Comparison of ENCODE assay signal across 1 cellular context in the genomic region with DNA sequence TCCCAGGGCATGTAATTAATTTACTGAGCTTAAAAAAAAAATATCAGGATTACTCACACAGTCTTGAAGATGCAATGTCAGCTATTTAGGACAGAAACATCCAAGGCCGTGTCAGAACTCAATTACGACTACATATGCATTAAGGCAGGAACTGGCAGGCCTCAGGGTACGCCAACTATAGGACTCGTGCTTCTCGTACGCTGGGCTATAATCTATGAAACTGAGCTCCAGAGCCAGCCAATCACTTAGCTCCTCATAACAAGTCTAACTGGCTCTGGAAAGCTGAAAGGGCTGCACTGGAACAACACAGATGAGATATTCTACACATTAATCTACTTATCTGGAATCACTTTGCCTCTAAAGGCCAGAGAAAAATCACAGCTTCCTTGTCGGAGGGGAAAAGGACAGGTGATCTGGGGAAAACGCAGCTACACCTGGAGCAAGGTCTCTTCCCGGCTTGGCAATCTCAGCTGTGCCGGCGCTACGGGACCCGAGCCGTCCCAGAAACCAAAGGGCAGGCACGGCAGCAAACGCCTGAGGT.
TF ChIP-seq lines count a peak whose summit lies in the region.

No MANE protein-coding gene starts in this region.

TF ChIP-seq in HepG2, 621 proteins besides CTCF, POLR2A, EP300 and RAD21 (continues in another document):
- TF ChIP-seq SETDB1 (CRISPR knock-in tag; IDR thresholded peaks at IDR 0.05; ENCODE audit: borderline replicate concordance) (no peak), KAT7 (CRISPR knock-in tag; IDR thresholded peaks at IDR 0.05; ENCODE audit: borderline replicate concordance) (no peak; the same call in 1 of the 2 replicates), BRD4 (CRISPR knock-in tag; IDR thresholded peaks at IDR 0.05) (0 out of 2 replicates have a peak, but pooled peaks have one; percentile 39), HNRNPK (IDR thresholded peaks at IDR 0.05; ENCODE audit: low read depth, low read length, poor library complexity, severe bottlenecking) (no peak), ZNF44 (CRISPR knock-in tag; IDR thresholded peaks at IDR 0.05) (no peak), ZNF562 (CRISPR knock-in tag; IDR thresholded peaks at IDR 0.05; ENCODE audit: borderline replicate concordance) (no peak), GMEB1 (CRISPR knock-in tag; IDR thresholded peaks at IDR 0.05; ENCODE audit: borderline replicate concordance) (peak; percentile 23; the same call in 1 of the 2 replicates), ELF1 (CRISPR knock-in tag; IDR thresholded peaks at IDR 0.05) (no peak), HMGA1 (CRISPR knock-in tag; conservative IDR thresholded peaks at IDR 0.05) (no peak), RELA (CRISPR knock-in tag; IDR thresholded peaks at IDR 0.05) (no peak), PPARG (CRISPR knock-in tag; conservative IDR thresholded peaks at IDR 0.05) (no peak), SMYD3 (CRISPR knock-in tag; IDR thresholded peaks at IDR 0.05) (no peak), MAFG (CRISPR knock-in tag; IDR thresholded peaks at IDR 0.05) (no peak), ARNTL (CRISPR knock-in tag; IDR thresholded peaks at IDR 0.05) (no peak), MNT (IDR thresholded peaks at IDR 0.05) (no peak), ZNF7 (CRISPR knock-in tag; IDR thresholded peaks at IDR 0.05) (no peak), ZNF547 (CRISPR knock-in tag; IDR thresholded peaks at IDR 0.05) (0 out of 2 replicates have a peak, but pooled peaks have one; percentile 21), FOXC1 (CRISPR knock-in tag; IDR thresholded peaks at IDR 0.05; ENCODE audit: borderline replicate concordance) (0 out of 2 replicates have a peak, but pooled peaks have one; percentile 30), ZBTB42 (CRISPR knock-in tag; IDR thresholded peaks at IDR 0.05) (no peak), GATAD2A (CRISPR knock-in tag; IDR thresholded peaks at IDR 0.05) (peak; percentile 45; the same call in 1 of the 2 replicates), NPAS2 (CRISPR knock-in tag; IDR thresholded peaks at IDR 0.05; ENCODE audit: borderline replicate concordance) (no peak), DMAP1 (CRISPR knock-in tag; IDR thresholded peaks at IDR 0.05) (peak; percentile 9; the same call in 1 of the 2 replicates), CENPX (CRISPR knock-in tag; IDR thresholded peaks at IDR 0.05) (no peak), ZNF609 (CRISPR knock-in tag; IDR thresholded peaks at IDR 0.05; ENCODE audit: borderline replicate concordance) (no peak), ZGPAT (CRISPR knock-in tag; IDR thresholded peaks at IDR 0.05) (0 out of 2 replicates have a peak, but pooled peaks have one; percentile 8), KAT2B (IDR thresholded peaks at IDR 0.05; ENCODE audit: borderline replicate concordance, low read depth, low read length) (no peak), ZNF430 (CRISPR knock-in tag; IDR thresholded peaks at IDR 0.05) (no peak; the same call in 1 of the 2 replicates), ATM (IDR thresholded peaks at IDR 0.05; ENCODE audit: borderline replicate concordance) (no peak), ZFY (CRISPR knock-in tag; IDR thresholded peaks at IDR 0.05) (peak; percentile 59), ZSCAN29 (CRISPR knock-in tag; conservative IDR thresholded peaks at IDR 0.05) (no peak), CENPBD1 (CRISPR knock-in tag; IDR thresholded peaks at IDR 0.05; ENCODE audit: borderline replicate concordance, low read depth) (no peak), POLR2G (IDR thresholded peaks at IDR 0.05; ENCODE audit: low read depth, low read length) (peak; percentile 82), RORA (CRISPR knock-in tag; IDR thresholded peaks at IDR 0.05) (no peak), MIXL1 (CRISPR knock-in tag; IDR thresholded peaks at IDR 0.05) (no peak), ZNF747 (CRISPR knock-in tag; IDR thresholded peaks at IDR 0.05; ENCODE audit: borderline replicate concordance) (no peak), ZNF512B (CRISPR knock-in tag; IDR thresholded peaks at IDR 0.05; ENCODE audit: borderline replicate concordance) (no peak), ATF7-NPFF (CRISPR knock-in tag; IDR thresholded peaks at IDR 0.05; ENCODE audit: low read depth) (no peak), WIZ (CRISPR knock-in tag; IDR thresholded peaks at IDR 0.05) (no peak), MLLT10 (CRISPR knock-in tag; IDR thresholded peaks at IDR 0.05) (no peak), ZFP90 (CRISPR knock-in tag; IDR thresholded peaks at IDR 0.05; ENCODE audit: borderline replicate concordance) (peak; percentile 42; the same call in 1 of the 2 replicates), SOX6 (IDR thresholded peaks at IDR 0.05) (no peak), SOX6 (CRISPR knock-in tag; IDR thresholded peaks at IDR 0.05) (no peak; the same call in none of the 2 replicates), MAFF (IDR thresholded peaks at IDR 0.05; ENCODE audit: low read depth, low read length) (peak; percentile 93), ZNF329 (CRISPR knock-in tag; IDR thresholded peaks at IDR 0.05; ENCODE audit: low read depth) (no peak), ZNF703 (CRISPR knock-in tag; IDR thresholded peaks at IDR 0.05; ENCODE audit: borderline replicate concordance) (no peak), ASH2L (IDR thresholded peaks at IDR 0.05; ENCODE audit: insufficient read length, low read depth, low read length) (peak; percentile 16), PHF21A (CRISPR knock-in tag; IDR thresholded peaks at IDR 0.05) (peak; percentile 12), ZNF850 (CRISPR knock-in tag; conservative IDR thresholded peaks at IDR 0.05) (no peak), SKI (IDR thresholded peaks at IDR 0.05; ENCODE audit: partially characterized antibody) (no peak), ARNT2 (CRISPR knock-in tag; IDR thresholded peaks at IDR 0.05; ENCODE audit: low read depth) (no peak), SALL1 (CRISPR knock-in tag; IDR thresholded peaks at IDR 0.05) (peak; percentile 31; the same call in 1 of the 2 replicates), ZMYM2 (CRISPR knock-in tag; IDR thresholded peaks at IDR 0.05) (no peak), HES4 (CRISPR knock-in tag; IDR thresholded peaks at IDR 0.05; ENCODE audit: borderline replicate concordance) (no peak)
- TF ChIP-seq, protein P1, sequence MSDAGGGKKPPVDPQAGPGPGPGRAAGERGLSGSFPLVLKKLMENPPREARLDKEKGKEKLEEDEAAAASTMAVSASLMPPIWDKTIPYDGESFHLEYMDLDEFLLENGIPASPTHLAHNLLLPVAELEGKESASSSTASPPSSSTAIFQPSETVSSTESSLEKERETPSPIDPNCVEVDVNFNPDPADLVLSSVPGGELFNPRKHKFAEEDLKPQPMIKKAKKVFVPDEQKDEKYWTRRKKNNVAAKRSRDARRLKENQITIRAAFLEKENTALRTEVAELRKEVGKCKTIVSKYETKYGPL (CRISPR knock-in tag; IDR thresholded peaks at IDR 0.05), result 0 out of 2 replicates have a peak, but pooled peaks have one; percentile 62
- TF ChIP-seq, protein P2, sequence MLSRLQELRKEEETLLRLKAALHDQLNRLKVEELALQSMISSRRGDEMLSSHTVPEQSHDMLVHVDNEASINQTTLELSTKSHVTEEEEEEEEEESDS (CRISPR knock-in tag; IDR thresholded peaks at IDR 0.05; ENCODE audit: borderline replicate concordance), result no peak
- TF ChIP-seq, protein P3, sequence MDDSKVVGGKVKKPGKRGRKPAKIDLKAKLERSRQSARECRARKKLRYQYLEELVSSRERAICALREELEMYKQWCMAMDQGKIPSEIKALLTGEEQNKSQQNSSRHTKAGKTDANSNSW (CRISPR knock-in tag; IDR thresholded peaks at IDR 0.05; ENCODE audit: borderline replicate concordance), result no peak
